ENCODE assay signal across 14 cellular contexts in genomic region chr2:65662654-65663432, GRCh38.
DNase-seq lines count a peak whose midpoint lies in the region; ATAC-seq, FAIRE-seq and TF ChIP-seq lines count a peak whose summit lies in the region.
"Had no signal": no experiment of that assay in that cellular context is flagged by ENCODE, and none has a peak within 500 bp of the region (broad histone marks: within the 10 kb centered on the region; RNA-seq: fewer than 3 reads in every experiment).

No MANE protein-coding gene starts in this region.

- peaks cover 17% of the 10 kb centered on the region for H3K4me1 ChIP-seq in BLaER1
- H3K4me1 ChIP-seq in PC-3 (ENCODE audit: insufficient read depth, low read length), result peaks cover 38% of the 10 kb centered on the region
- H3K4me1 ChIP-seq in pancreas, result no peaks in the 10 kb centered on the region

- no peaks in the 10 kb centered on the region for H3K36me3 Mint-ChIP-seq in activated T-cell treated with anti-CD3 and anti-CD28 coated beads, Interleukin-2, amount 50 U/mL, for 72 hours (ENCODE audit: insufficient read depth in 2 of 2)
- H3K36me3 Mint-ChIP-seq: CD8-positive, alpha-beta memory T cell had no signal

- no peaks in the 10 kb centered on the region for H3K9me2 ChIP-seq in PC-3 (replicated peaks; ENCODE audit: low read length)

- H3K27ac ChIP-seq in BLaER1 (no peak overlapping the region), PC-3 (ENCODE audit: low read length) (peak overlapping the region; percentile 78), pancreas (no peak overlapping the region)
- H3K27ac ChIP-seq: dorsolateral prefrontal cortex, neutrophil had no signal

- peak; percentile 26 for FAIRE-seq in pancreas (lab: Jason Lieb, UNC)
- FAIRE-seq: GM12878 had no signal

- BruUV-seq in PC-3 (replicated peaks; lab: Mats Ljungman, UMichigan), result no TSS peak

- 79 to 85% methylated on average over 17 of the region's 17 CpGs for WGBS in pancreas, 2 donors

- peak overlapping the region; percentile 39; the same call in 1 of the 2 replicates for H3K4me3 ChIP-seq in BLaER1
- H3K4me3 ChIP-seq in PC-3 (ENCODE audit: low read length), result peak overlapping the region; percentile 55
- no peak overlapping the region for H3K4me3 ChIP-seq in pancreas
- H3K4me3 ChIP-seq: dorsolateral prefrontal cortex, GM12878 had no signal

- POLR2A ChIA-PET in PC-3 (lab: Charles Lee; ENCODE audit: unreplicated experiment), result interaction anchor here (0.7 kb wide), 1 partner anchor 24 kb away, joined by 3 read pairs; no protein-coding TSS in a partner anchor

- ATAC-seq in PC-3 (peak; percentile 90), esophagus mucosa (peak; percentile 62), pancreas (peak in 2 of 4 donors; percentile 31 to 77), GM19395 (IDR thresholded peaks at IDR 0.05; ENCODE audit: unreplicated experiment) (no peak)
- no peak for ATAC-seq in activated T-cell treated with anti-CD3 and anti-CD28 coated beads, Interleukin-2, amount 50 U/mL, for 72 hours (replicated peaks in 1 of 2)
- ATAC-seq: GM12878 had no signal

- peaks cover 13% of the 10 kb centered on the region for H3K4me1 Mint-ChIP-seq in activated T-cell treated with anti-CD3 and anti-CD28 coated beads, Interleukin-2, amount 50 U/mL, for 72 hours (ENCODE audit: low read depth)
- H3K4me1 Mint-ChIP-seq: CD8-positive, alpha-beta memory T cell had no signal

- DNase-seq in PC-3, result peak; percentile 93
- no peak for DNase-seq in pancreas
- no peak for DNase-seq in HPDE6-E6E7 (ENCODE audit: extremely low spot score)
- DNase-seq in activated T-cell treated with anti-CD3 and anti-CD28 coated beads, Interleukin-2, amount 50 U/mL, for 72 hours, result no peak
- no peak for DNase-seq in cerebellar nuclear complex (lab: John Stamatoyannopoulos, UW)
- DNase-seq: CD8-positive, alpha-beta memory T cell; dorsolateral prefrontal cortex; Karpas-422; NCI-H748 treated with DMSO at 0.1 percent for 48 hours had no signal

- H3K9me3 ChIP-seq in BLaER1 (peaks cover 18% of the 10 kb centered on the region), PC-3 (ENCODE audit: low read length) (no peaks in the 10 kb centered on the region), pancreas (no peaks in the 10 kb centered on the region)
- H3K9me3 ChIP-seq: neutrophil had no signal

- H3F3A ChIP-seq in PC-3 (ENCODE audit: low read length, unreplicated experiment), result no peaks in the 10 kb centered on the region

- H3K36me3 ChIP-seq in BLaER1 (no peaks in the 10 kb centered on the region), PC-3 (ENCODE audit: low read depth, low read length) (no peaks in the 10 kb centered on the region), pancreas (no peaks in the 10 kb centered on the region)
- H3K36me3 ChIP-seq: neutrophil had no signal

- H3K79me2 ChIP-seq in PC-3 (ENCODE audit: low read length), result no peaks in the 10 kb centered on the region

- no peaks in the 10 kb centered on the region for H3K9me3 Mint-ChIP-seq in activated T-cell treated with anti-CD3 and anti-CD28 coated beads, Interleukin-2, amount 50 U/mL, for 72 hours
- H3K9me3 Mint-ChIP-seq: CD8-positive, alpha-beta memory T cell had no signal

- TF ChIP-seq CTCF in PC-3 (conservative IDR thresholded peaks at IDR 0.05; ENCODE audit: low read depth, low read length), result no peak
- no peak for TF ChIP-seq CTCF in pancreas (IDR thresholded peaks at IDR 0.05)

- H3K27ac Mint-ChIP-seq in activated T-cell treated with anti-CD3 and anti-CD28 coated beads, Interleukin-2, amount 50 U/mL, for 72 hours, result no peak overlapping the region
- H3K27ac Mint-ChIP-seq: CD8-positive, alpha-beta memory T cell had no signal

- H3K27me3 ChIP-seq in BLaER1 (no peaks in the 10 kb centered on the region; the same call in 1 of the 2 replicates), PC-3 (ENCODE audit: low read length) (no peaks in the 10 kb centered on the region), pancreas (no peaks in the 10 kb centered on the region)
- H3K27me3 ChIP-seq: neutrophil had no signal

- H3K27me3 Mint-ChIP-seq in activated T-cell treated with anti-CD3 and anti-CD28 coated beads, Interleukin-2, amount 50 U/mL, for 72 hours (ENCODE audit: low read depth), result peaks cover 13% of the 10 kb centered on the region

- no peak overlapping the region for H3K9ac ChIP-seq in BLaER1
- H3K9ac ChIP-seq in PC-3 (ENCODE audit: low read length), result peak overlapping the region; percentile 37

- H2AFZ ChIP-seq in PC-3 (ENCODE audit: low read length), result peak overlapping the region; percentile 35

- peak overlapping the region; percentile 69 for H3K4me2 ChIP-seq in BLaER1
- H3K4me2 ChIP-seq in PC-3 (ENCODE audit: low read length), result peak overlapping the region; percentile 78

- CTCF ChIA-PET in PC-3 (lab: Charles Lee), result no interaction called here

- H4K20me1 ChIP-seq in BLaER1 (no peaks in the 10 kb centered on the region), PC-3 (ENCODE audit: low read length) (no peaks in the 10 kb centered on the region)

- intact Hi-C loops in PC-3 (cut with micrococcal nuclease) (loop anchor here (1.0 to 2.0 kb wide), 2 partner anchors 51 to 66 kb away; no protein-coding TSS in a partner anchor), pancreas (cut with DNase I) (no loop called here)

- no peak overlapping the region for H3K4me3 Mint-ChIP-seq in activated T-cell treated with anti-CD3 and anti-CD28 coated beads, Interleukin-2, amount 50 U/mL, for 72 hours
- H3K4me3 Mint-ChIP-seq: CD8-positive, alpha-beta memory T cell had no signal

Comparison
In these comparisons a context has a peak if more than half of its experiments do, and no peak if none do; other contexts are left out.
1. H3K4me3 ChIP-seq: peak in BLaER1 (single experiment) and PC-3 (single experiment); none in pancreas (0 of 4).
2. ATAC-seq: peak in PC-3 (single experiment) and esophagus mucosa (single experiment); none in activated T-cell treated with anti-CD3 and anti-CD28 coated beads, Interleukin-2, amount 50 U/mL, for 72 hours (0 of 2) and GM19395 (single experiment).